In the genomic region with DNA sequence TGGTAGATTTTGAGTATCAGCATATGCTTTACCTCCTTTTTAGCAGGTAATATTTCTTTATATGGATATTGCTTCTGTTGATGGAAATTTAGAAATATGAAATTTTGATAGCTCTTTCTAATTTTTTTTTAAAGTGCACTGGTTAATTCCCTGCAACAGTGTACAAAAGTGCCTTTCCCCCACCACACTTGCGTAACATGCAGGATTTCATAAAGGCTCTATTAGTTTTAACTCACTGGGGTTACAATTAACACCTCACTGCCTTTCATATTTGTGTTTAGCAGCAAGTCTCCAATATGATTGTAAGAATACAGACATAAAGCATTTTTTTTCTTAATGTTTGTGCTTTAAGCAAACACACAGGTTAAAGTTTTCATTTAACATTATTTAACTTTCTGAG, we compare ENCODE assay signal across 19 cellular contexts. TPM values are rescaled to one million over a fixed set of nuclear protein-coding genes. Genes with fewer than 3 reads are reported as not detected.
DNase-seq lines count a peak whose midpoint lies in the region; ATAC-seq, FAIRE-seq and TF ChIP-seq lines count a peak whose summit lies in the region.
"Had no signal": no experiment of that assay in that cellular context is flagged by ENCODE, and none has a peak within 500 bp of the region (broad histone marks: within the 10 kb centered on the region; RNA-seq: fewer than 3 reads in every experiment).

No MANE protein-coding gene starts in this region.

- DNase-seq in GM23338 (ENCODE audit: low spot score) (no peak), PC-3 (no peak), small intestine (no peak)
- DNase-seq in activated naive CD4-positive, alpha-beta T cell (lab: John Stamatoyannopoulos, UW) = no peak
- DNase-seq: activated naive CD8-positive, alpha-beta T cell treated with anti-CD3 and anti-CD28 coated beads for 36 hours; colonic mucosa; heart left ventricle; NCI-H1694; NCI-H226; NK-92 treated with Interleukin-12 subunit alpha and Interleukin-12 subunit beta, amount 100 ng/mL, for 24 hours; stimulated activated CD4-positive, alpha-beta T cell treated with anti-CD3 and anti-CD28 coated beads, Interleukin-4, amount 100 ng/mL, for 24 hours; stimulated activated naive CD8-positive, alpha-beta T cell treated with anti-CD3 and anti-CD28 coated beads, Interleukin-15, amount 100 ng/mL, for 72 hours; upper lobe of left lung had no signal

- FAIRE-seq in small intestine (lab: Jason Lieb, UNC) = no peak
- FAIRE-seq: H54 had no signal

- peak overlapping the region; percentile 96 for H3K27ac Mint-ChIP-seq in GM23338
- H3K27ac Mint-ChIP-seq: activated naive CD8-positive, alpha-beta T cell treated with anti-CD3 and anti-CD28 coated beads for 36 hours; stimulated activated naive CD8-positive, alpha-beta T cell treated with anti-CD3 and anti-CD28 coated beads, Interleukin-15, amount 100 ng/mL, for 72 hours had no signal

- no peaks in the 10 kb centered on the region for H3K36me3 ChIP-seq in GM23338 (ENCODE audit: insufficient read depth)
- no peaks in the 10 kb centered on the region for H3K36me3 ChIP-seq in HUES6 (ENCODE audit: control insufficient read depth, insufficient read depth, low read length)
- no peaks in the 10 kb centered on the region for H3K36me3 ChIP-seq in PC-3 (ENCODE audit: low read depth, low read length)
- no peaks in the 10 kb centered on the region for H3K36me3 ChIP-seq in iPS-20b (ENCODE audit: insufficient read depth, low read depth, low read length)
- no peaks in the 10 kb centered on the region for H3K36me3 ChIP-seq in small intestine (ENCODE audit: control insufficient read depth in 2 of 2, insufficient read depth in 2 of 2, low read length in 2 of 2)
- H3K36me3 ChIP-seq: colonic mucosa, heart left ventricle, upper lobe of left lung had no signal

- H3K9ac ChIP-seq in HUES6 (ENCODE audit: low read length) (no peak overlapping the region), PC-3 (ENCODE audit: low read length) (no peak overlapping the region), iPS-20b (ENCODE audit: low read depth, low read length) (peak overlapping the region; percentile 54; the same call in 1 of the 2 replicates)

- H3K9me3 ChIP-seq in HUES6 (ENCODE audit: control insufficient read depth, insufficient read depth, low read depth, low read length) (no peaks in the 10 kb centered on the region), PC-3 (ENCODE audit: low read length) (no peaks in the 10 kb centered on the region), iPS-20b (ENCODE audit: insufficient read depth, low read depth, low read length) (no peaks in the 10 kb centered on the region), small intestine (ENCODE audit: control insufficient read depth, low read depth) (no peaks in the 10 kb centered on the region)
- H3K9me3 ChIP-seq: body of pancreas, colonic mucosa, heart left ventricle, upper lobe of left lung had no signal

- POLR2A ChIA-PET in PC-3 (lab: Charles Lee; ENCODE audit: unreplicated experiment) = interaction anchor here (0.6 kb wide), 1 partner anchor 16 kb away, joined by 3 read pairs; no protein-coding TSS in a partner anchor

- no peaks in the 10 kb centered on the region for H3K9me2 ChIP-seq in GM23338 (ENCODE audit: insufficient read depth)
- H3K9me2 ChIP-seq in PC-3 (replicated peaks; ENCODE audit: low read length) = no peaks in the 10 kb centered on the region

- WGBS in small intestine, 3 donors = 96 to 100% (median 96%) methylated on average over 1 of the region's 1 CpG

- peaks cover 13% of the 10 kb centered on the region for H3K27me3 Mint-ChIP-seq in GM23338 (ENCODE audit: insufficient read depth, low read depth, poor library complexity)

- intact Hi-C loops in PC-3 (cut with micrococcal nuclease) = loop anchor here (1.0 kb wide), 3 partner anchors 15 to 135 kb away; a partner anchor contains a TSS

- no peak for TF ChIP-seq CTCF in GM23338 (conservative IDR thresholded peaks at IDR 0.05; ENCODE audit: low read depth in 2 of 2)
- no peak for TF ChIP-seq CTCF in PC-3 (conservative IDR thresholded peaks at IDR 0.05; ENCODE audit: low read depth, low read length)

- H3K79me2 ChIP-seq in GM23338 (replicated peaks; ENCODE audit: insufficient read depth) = peaks cover 68% of the 10 kb centered on the region
- H3K79me2 ChIP-seq in PC-3 (ENCODE audit: low read length) = peaks cover 81% of the 10 kb centered on the region

- H3K4me3 ChIP-seq in GM23338 = peak overlapping the region; percentile 9; the same call in 1 of the 2 replicates
- peak overlapping the region; percentile 27 for H3K4me3 ChIP-seq in HUES6 (ENCODE audit: low read depth, low read length)
- no peak overlapping the region for H3K4me3 ChIP-seq in PC-3 (ENCODE audit: low read length)
- peak overlapping the region; percentile 36; the same call in 1 of the 2 replicates for H3K4me3 ChIP-seq in iPS-20b (ENCODE audit: low read length)
- no peak overlapping the region for H3K4me3 ChIP-seq in small intestine (ENCODE audit: low read depth in 1 of 2, low read length in 2 of 2)
- H3K4me3 ChIP-seq: body of pancreas, colonic mucosa, heart left ventricle, upper lobe of left lung had no signal

- no peaks in the 10 kb centered on the region for H3F3A ChIP-seq in GM23338 (replicated peaks; ENCODE audit: low read depth)
- peaks cover 13% of the 10 kb centered on the region for H3F3A ChIP-seq in PC-3 (ENCODE audit: low read length, unreplicated experiment)

- H3K4me1 Mint-ChIP-seq in GM23338 = peaks cover 74% of the 10 kb centered on the region

- BruUV-seq in PC-3 (replicated peaks; lab: Mats Ljungman, UMichigan) = TSS peak; percentile 44

- H2AFZ ChIP-seq in GM23338 (no peak overlapping the region), PC-3 (ENCODE audit: low read length) (no peak overlapping the region)

- peak overlapping the region; percentile 93 for H3K27ac ChIP-seq in GM23338 (ENCODE audit: low read depth)
- H3K27ac ChIP-seq in HUES6 (ENCODE audit: low read depth, low read length) = peak overlapping the region; percentile 92
- H3K27ac ChIP-seq in PC-3 (ENCODE audit: low read length) = peak overlapping the region; percentile 2; the same call in 1 of the 2 replicates
- H3K27ac ChIP-seq in iPS-20b (ENCODE audit: low read length) = no peak overlapping the region
- no peak overlapping the region for H3K27ac ChIP-seq in small intestine (ENCODE audit: low read depth in 1 of 2, low read length in 1 of 2)
- H3K27ac ChIP-seq: colonic mucosa, heart left ventricle, upper lobe of left lung had no signal

- no peaks in the 10 kb centered on the region; the same call in 2 of the 3 replicates for H3K36me3 Mint-ChIP-seq in GM23338 (ENCODE audit: low read depth)

- H3K4me1 ChIP-seq in GM23338 (ENCODE audit: insufficient read depth) (peaks cover 66% of the 10 kb centered on the region), HUES6 (ENCODE audit: control insufficient read depth, insufficient read depth, low read length) (peaks cover 63% of the 10 kb centered on the region), PC-3 (ENCODE audit: insufficient read depth, low read length) (peaks cover 59% of the 10 kb centered on the region), iPS-20b (ENCODE audit: insufficient read depth, low read length) (peaks cover 45% of the 10 kb centered on the region), small intestine (ENCODE audit: control insufficient read depth in 2 of 2, insufficient read depth in 1 of 2, low read depth in 1 of 2, low read length in 1 of 2) (no peaks in the 10 kb centered on the region)
- H3K4me1 ChIP-seq: colonic mucosa had no signal

- peak overlapping the region; percentile 47 for H3K4me3 Mint-ChIP-seq in GM23338
- H3K4me3 Mint-ChIP-seq: activated naive CD8-positive, alpha-beta T cell treated with anti-CD3 and anti-CD28 coated beads for 36 hours; stimulated activated naive CD8-positive, alpha-beta T cell treated with anti-CD3 and anti-CD28 coated beads, Interleukin-15, amount 100 ng/mL, for 72 hours had no signal

- H3K27me3 ChIP-seq in GM23338 (ENCODE audit: insufficient read depth) (no peaks in the 10 kb centered on the region), HUES6 (ENCODE audit: control insufficient read depth, insufficient read depth, low read length) (no peaks in the 10 kb centered on the region), PC-3 (ENCODE audit: low read length) (no peaks in the 10 kb centered on the region), iPS-20b (ENCODE audit: insufficient read depth, low read length) (no peaks in the 10 kb centered on the region), small intestine (ENCODE audit: control insufficient read depth in 2 of 2, insufficient read depth in 2 of 2, low read length in 2 of 2) (no peaks in the 10 kb centered on the region)
- H3K27me3 ChIP-seq: body of pancreas, colonic mucosa, heart left ventricle, upper lobe of left lung had no signal

- H4K20me1 ChIP-seq in GM23338 (replicated peaks; ENCODE audit: insufficient read depth) (no peaks in the 10 kb centered on the region), PC-3 (ENCODE audit: low read length) (peaks cover 6% of the 10 kb centered on the region; the same call in 1 of the 2 replicates)

- no peak for ATAC-seq in GM23338
- ATAC-seq in PC-3 = no peak
- ATAC-seq in GM18858 (IDR thresholded peaks at IDR 0.05; ENCODE audit: unreplicated experiment) = no peak
- ATAC-seq: heart left ventricle; Right ventricle myocardium inferior; stimulated activated naive CD8-positive, alpha-beta T cell treated with anti-CD3 and anti-CD28 coated beads, Interleukin-15, amount 100 ng/mL, for 72 hours had no signal

- CTCF ChIA-PET in PC-3 (lab: Charles Lee) = no interaction called here

- peak overlapping the region; percentile 44 for H3K4me2 ChIP-seq in GM23338
- peak overlapping the region; percentile 40 for H3K4me2 ChIP-seq in PC-3 (ENCODE audit: low read length)

- no peaks in the 10 kb centered on the region; the same call in 1 of the 3 replicates for H3K9me3 Mint-ChIP-seq in GM23338
- H3K9me3 Mint-ChIP-seq: activated naive CD8-positive, alpha-beta T cell treated with anti-CD3 and anti-CD28 coated beads for 36 hours; stimulated activated naive CD8-positive, alpha-beta T cell treated with anti-CD3 and anti-CD28 coated beads, Interleukin-15, amount 100 ng/mL, for 72 hours had no signal

TF ChIP-seq in GM23338, 12 proteins besides CTCF, POLR2A, EP300 and RAD21 (continues in another document):
- TF ChIP-seq EZH2 (IDR thresholded peaks at IDR 0.05; ENCODE audit: low read depth, unreplicated experiment) (no peak), EZH2phosphoT487 (IDR thresholded peaks at IDR 0.05; ENCODE audit: unreplicated experiment) (no peak), POLR2AphosphoS5 (IDR thresholded peaks at IDR 0.05; ENCODE audit: low read depth) (no peak)

RNA-seq across cellular contexts. Expression of a gene that starts 25.6 kb away (rescaled TPM):
- 51.6 and 75.3 TPM in 2 replicates for total RNA-seq in GM23338 (2014; rRNA removed; shearing (Covaris generic))
- 83.8 and 85.0 TPM in 2 replicates for polyA plus RNA-seq in GM23338 (2016; fragmentation: Nextera tagmentation; extraction: Ambion mirVana)
- 88.6 and 95.7 TPM in 2 replicates for total RNA-seq in PC-3 (2014; rRNA removed)
- 10 to 100 TPM in 2 of 3 donors, 1 to 10 TPM in 1; 9.5 to 13.6 (median 12.1) TPM for polyA plus RNA-seq in small intestine

RNA-seq across cellular contexts. Expression of a gene that starts 36.1 kb away (rescaled TPM):
- 46.9 and 50.2 TPM in 2 replicates for total RNA-seq in GM23338 (2014; rRNA removed; shearing (Covaris generic))
- polyA plus RNA-seq in GM23338 (2016; fragmentation: Nextera tagmentation; extraction: Ambion mirVana) = 6.2 and 6.6 TPM in 2 replicates
- 29.2 and 33.2 TPM in 2 replicates for total RNA-seq in PC-3 (2014; rRNA removed)
- under 1 TPM in 1 of 3 donors, not detected in 2; 0.12 TPM for polyA plus RNA-seq in small intestine

Comparison
In these comparisons a context has a peak if more than half of its experiments do, and no peak if none do; other contexts are left out.
1. H3K27ac ChIP-seq: peak in GM23338 (single experiment), HUES6 (single experiment) and PC-3 (single experiment); none in iPS-20b (single experiment) and small intestine (0 of 2).
2. H3K4me3 ChIP-seq: peak in GM23338 (single experiment), HUES6 (single experiment) and iPS-20b (single experiment); none in PC-3 (single experiment) and small intestine (0 of 2).